In the genomic region with DNA sequence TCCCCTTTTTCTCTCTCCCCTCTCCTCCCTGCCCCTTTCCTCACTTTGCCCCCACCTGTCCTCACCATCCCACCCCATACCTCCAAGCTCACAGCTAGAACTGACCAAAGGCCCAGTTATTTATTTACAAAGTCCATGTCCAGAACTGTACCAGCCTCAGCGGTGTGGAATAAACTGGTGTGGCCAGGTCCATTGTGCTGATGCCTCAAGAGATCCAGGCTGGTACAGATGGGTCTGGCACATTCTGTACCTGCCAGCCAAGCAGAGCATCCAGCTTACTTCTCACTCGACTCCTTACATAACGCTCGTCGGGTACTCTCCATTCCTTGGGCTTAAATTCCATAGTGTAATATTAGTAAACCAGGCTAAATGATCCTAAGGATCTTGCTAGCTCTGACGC, we compare ENCODE assay signal across 23 cellular contexts. TPM values are rescaled to one million over a fixed set of nuclear protein-coding genes. Genes with fewer than 3 reads are reported as not detected.
"Had no signal": no experiment of that assay in that cellular context is flagged by ENCODE, and none has a peak within 500 bp of the region (broad histone marks: within the 10 kb centered on the region; RNA-seq: fewer than 3 reads in every experiment).

No MANE protein-coding gene starts in this region.

- H3K36me3 ChIP-seq: ascending aorta, brain microvascular endothelial cell, gastrocnemius medialis, tibial artery had no signal

- ATAC-seq: activated CD4-positive, CD25-positive, alpha-beta regulatory T cell treated with anti-CD3 and anti-CD28 coated beads, Interleukin-2, amount 50 U/mL, for 24 hours; activated naive CD4-positive, alpha-beta T cell treated with anti-CD3 and anti-CD28 coated beads, Interleukin-2, amount 50 U/mL, for 72 hours; esophagus mucosa; mucosa of descending colon; stimulated activated naive CD8-positive, alpha-beta T cell treated with anti-CD3 and anti-CD28 coated beads, Interleukin-15, Interleukin-2, amounts not matched to agents 100 U/mL and 50 U/mL, for 24 hours had no signal

- H3K9me3 ChIP-seq: ascending aorta, gastrocnemius medialis, mucosa of descending colon had no signal

- H3K4me3 ChIP-seq: ascending aorta, gastrocnemius medialis, mucosa of descending colon, tibial artery had no signal

- FAIRE-seq: colon had no signal

- H3K27ac ChIP-seq: brain microvascular endothelial cell had no signal

- DNase-seq: activated CD4-positive, alpha-beta T cell treated with anti-CD3 and anti-CD28 coated beads, Interleukin-2, amount 10 ng/mL, durations not matched to agents 24 days and 14 days; brain microvascular endothelial cell; effector memory CD4-positive, alpha-beta T cell; gastrocnemius medialis; hippocampal formation; mucosa of descending colon; nephron progenitor cell; nucleus accumbens; stimulated activated CD4-positive, alpha-beta T cell treated with anti-CD3 and anti-CD28 coated beads, Interleukin-4, amount 100 ng/mL, for 24 hours; stimulated activated naive CD8-positive, alpha-beta T cell treated with anti-CD3 and anti-CD28 coated beads, Interleukin-15, Interleukin-2, amounts not matched to agents 100 U/mL and 50 U/mL, for 24 hours; substantia nigra had no signal

- H3K27me3 ChIP-seq: ascending aorta, brain microvascular endothelial cell had no signal

RNA-seq across cellular contexts. Expression of gene PDZK1IP1, which starts 11.8 kb away (rescaled TPM):
- total RNA-seq: activated CD4-positive, alpha-beta memory T cell treated with anti-CD3 and anti-CD28 coated beads, Interleukin-2, amount 10 ng/mL, durations not matched to agents 7 days and 5 days; activated CD4-positive, alpha-beta T cell treated with anti-CD3 and anti-CD28 coated beads, Interleukin-2, amount 10 ng/mL, durations not matched to agents 24 days and 14 days; activated naive CD4-positive, alpha-beta T cell treated with anti-CD3 and anti-CD28 coated beads, Interleukin-2, amount 50 U/mL, for 72 hours; activated T-helper 1 cell treated with anti-CD3 and anti-CD28 coated beads, Interleukin-12 subunit alpha, Interleukin-12 subunit beta, Interleukin-2, Interleukin-4 antibody, amounts not matched to agents 30 ng/mL and 10 ng/mL and 1 ng/mL, durations not matched to agents 14 hours and 24 hours and 36 hours; ascending aorta; endothelial cell of umbilical vein; T-helper 2 cell treated with Interferon-gamma antibody and Interleukin-4, amounts not matched to agents 100 ng/mL and 5 ng/mL, for 36 hours had no signal

RNA-seq across cellular contexts. Expression of gene CYP4A22, which starts 40.8 kb away (rescaled TPM):
- total RNA-seq: activated CD4-positive, alpha-beta memory T cell treated with anti-CD3 and anti-CD28 coated beads, Interleukin-2, amount 10 ng/mL, durations not matched to agents 7 days and 5 days; activated CD4-positive, alpha-beta T cell treated with anti-CD3 and anti-CD28 coated beads, Interleukin-2, amount 10 ng/mL, durations not matched to agents 24 days and 14 days; activated naive CD4-positive, alpha-beta T cell treated with anti-CD3 and anti-CD28 coated beads, Interleukin-2, amount 50 U/mL, for 72 hours; activated T-helper 1 cell treated with anti-CD3 and anti-CD28 coated beads, Interleukin-12 subunit alpha, Interleukin-12 subunit beta, Interleukin-2, Interleukin-4 antibody, amounts not matched to agents 30 ng/mL and 10 ng/mL and 1 ng/mL, durations not matched to agents 14 hours and 24 hours and 36 hours; ascending aorta; dermis microvascular lymphatic vessel endothelial cell; endothelial cell of umbilical vein; esophagus mucosa; mucosa of descending colon; renal cortical epithelial cell; T-helper 2 cell treated with Interferon-gamma antibody and Interleukin-4, amounts not matched to agents 100 ng/mL and 5 ng/mL, for 36 hours had no signal
- polyA plus RNA-seq: endothelial cell of umbilical vein had no signal

RNA-seq across cellular contexts. Expression of gene TAL1, which starts 54.0 kb away (rescaled TPM):
- total RNA-seq: activated CD4-positive, alpha-beta memory T cell treated with anti-CD3 and anti-CD28 coated beads, Interleukin-2, amount 10 ng/mL, durations not matched to agents 7 days and 5 days; activated CD4-positive, alpha-beta T cell treated with anti-CD3 and anti-CD28 coated beads, Interleukin-2, amount 10 ng/mL, durations not matched to agents 24 days and 14 days; activated T-helper 1 cell treated with anti-CD3 and anti-CD28 coated beads, Interleukin-12 subunit alpha, Interleukin-12 subunit beta, Interleukin-2, Interleukin-4 antibody, amounts not matched to agents 30 ng/mL and 10 ng/mL and 1 ng/mL, durations not matched to agents 14 hours and 24 hours and 36 hours; T-helper 2 cell treated with Interferon-gamma antibody and Interleukin-4, amounts not matched to agents 100 ng/mL and 5 ng/mL, for 36 hours had no signal
